ENCODE assay signal across 14 cellular contexts in genomic region chr18:57430983-57431382, GRCh38. TPM values are rescaled to one million over a fixed set of nuclear protein-coding genes. Genes with fewer than 3 reads are reported as not detected.
DNase-seq lines count a peak whose midpoint lies in the region; ATAC-seq, FAIRE-seq and TF ChIP-seq lines count a peak whose summit lies in the region.
"Had no signal": no experiment of that assay in that cellular context is flagged by ENCODE, and none has a peak within 500 bp of the region (broad histone marks: within the 10 kb centered on the region; RNA-seq: fewer than 3 reads in every experiment).

No MANE protein-coding gene starts in this region.

- H2AFZ ChIP-seq in GM23338 = peak overlapping the region; percentile 14; the same call in 1 of the 2 replicates
- H2AFZ ChIP-seq in astrocyte (ENCODE audit: low read depth, low read length) = no peak overlapping the region

- H3K4me1 Mint-ChIP-seq in GM23338 (peaks cover 55% of the 10 kb centered on the region), astrocyte (ENCODE audit: low read depth, unreplicated experiment) (peaks cover 9% of the 10 kb centered on the region)

- H3K4me1 ChIP-seq in GM23338 (ENCODE audit: insufficient read depth) = peaks cover 56% of the 10 kb centered on the region
- no peaks in the 10 kb centered on the region for H3K4me1 ChIP-seq in astrocyte (ENCODE audit: insufficient read depth, low read length)
- no peaks in the 10 kb centered on the region for H3K4me1 ChIP-seq in right lobe of liver
- H3K4me1 ChIP-seq in small intestine (ENCODE audit: control insufficient read depth in 2 of 2, insufficient read depth in 1 of 2, low read depth in 1 of 2, low read length in 1 of 2) = no peaks in the 10 kb centered on the region
- H3K4me1 ChIP-seq in psoas muscle = peaks cover 12% of the 10 kb centered on the region
- H3K4me1 ChIP-seq: BE2C, SJCRH30 had no signal

- H3K27ac ChIP-seq in GM23338 (ENCODE audit: low read depth) (no peak overlapping the region), astrocyte (ENCODE audit: low read depth, low read length) (no peak overlapping the region), right lobe of liver (peak overlapping the region; percentile 66 to 83 (median 78)), small intestine (ENCODE audit: low read depth in 1 of 2, low read length in 1 of 2) (peak overlapping the region; percentile 74 to 86), psoas muscle (no peak overlapping the region)
- H3K27ac ChIP-seq: RWPE1, SJCRH30 had no signal

- H3K9me3 ChIP-seq in astrocyte (ENCODE audit: insufficient read depth, low read depth, low read length) = peaks cover 5% of the 10 kb centered on the region
- no peaks in the 10 kb centered on the region for H3K9me3 ChIP-seq in right lobe of liver
- H3K9me3 ChIP-seq in small intestine (ENCODE audit: control insufficient read depth, low read depth) = no peaks in the 10 kb centered on the region
- no peaks in the 10 kb centered on the region for H3K9me3 ChIP-seq in psoas muscle
- H3K9me3 ChIP-seq: BE2C, SJCRH30 had no signal

- peak overlapping the region; percentile 97 for H3K4me2 ChIP-seq in GM23338
- H3K4me2 ChIP-seq in astrocyte (ENCODE audit: low read length) = no peak overlapping the region

- ATAC-seq in GM23338 (no peak), right lobe of liver (no peak), psoas muscle (no peak), GM19397 (IDR thresholded peaks at IDR 0.05; ENCODE audit: unreplicated experiment) (no peak)

- H3K27ac Mint-ChIP-seq in GM23338 (no peak overlapping the region), astrocyte (ENCODE audit: unreplicated experiment) (peak overlapping the region; percentile 3)

- TF ChIP-seq POLR2A in right lobe of liver (IDR thresholded peaks at IDR 0.05) = no peak

- no peaks in the 10 kb centered on the region; the same call in 2 of the 3 replicates for H3K9me3 Mint-ChIP-seq in GM23338
- H3K9me3 Mint-ChIP-seq in astrocyte (ENCODE audit: unreplicated experiment) = peaks cover 12% of the 10 kb centered on the region

- no peaks in the 10 kb centered on the region for H3K79me2 ChIP-seq in GM23338 (replicated peaks; ENCODE audit: insufficient read depth)
- no peaks in the 10 kb centered on the region for H3K79me2 ChIP-seq in astrocyte (ENCODE audit: insufficient read depth, low read length)

- intact Hi-C loops in right lobe of liver (cut with DNase I) (no loop called here), psoas muscle (cut with DNase I) (no loop called here)

- H3K27me3 ChIP-seq in GM23338 (ENCODE audit: insufficient read depth) = peaks cover 90% of the 10 kb centered on the region
- peaks cover 87% of the 10 kb centered on the region for H3K27me3 ChIP-seq in astrocyte (ENCODE audit: insufficient read depth, low read length)
- H3K27me3 ChIP-seq in right lobe of liver = no peaks in the 10 kb centered on the region
- peaks cover 0 to 39% of the 10 kb centered on the region in 2 donors for H3K27me3 ChIP-seq in small intestine (ENCODE audit: control insufficient read depth in 2 of 2, insufficient read depth in 2 of 2, low read length in 2 of 2)
- H3K27me3 ChIP-seq in psoas muscle (ENCODE audit: insufficient read depth in 3 of 3, low read length in 2 of 3) = peaks cover 0 to 96% (median 57%) of the 10 kb centered on the region in 3 donors
- H3K27me3 ChIP-seq: SJCRH30 had no signal

- peaks cover 17% of the 10 kb centered on the region for H4K20me1 ChIP-seq in GM23338 (replicated peaks; ENCODE audit: insufficient read depth)
- no peaks in the 10 kb centered on the region for H4K20me1 ChIP-seq in astrocyte (ENCODE audit: insufficient read depth, low read length)

- TF ChIP-seq CTCF in GM23338 (conservative IDR thresholded peaks at IDR 0.05; ENCODE audit: low read depth in 2 of 2) = no peak
- TF ChIP-seq CTCF in astrocyte (IDR thresholded peaks at IDR 0.05; ENCODE audit: insufficient read depth, low read depth, low read length) = no peak
- no peak for TF ChIP-seq CTCF in right lobe of liver (IDR thresholded peaks at IDR 0.05)
- no peak for TF ChIP-seq CTCF in psoas muscle (IDR thresholded peaks at IDR 0.05)
- no peak for TF ChIP-seq CTCF in GM10266 (IDR thresholded peaks at IDR 0.05; ENCODE audit: control insufficient read depth, insufficient read depth, low read depth, missing control alignments)

- H3K4me3 Mint-ChIP-seq in GM23338 (peak overlapping the region; percentile 70), astrocyte (ENCODE audit: unreplicated experiment) (no peak overlapping the region)

- FAIRE-seq in astrocyte (lab: Jason Lieb, UNC) (no peak), small intestine (lab: Jason Lieb, UNC) (no peak)

- H3K9me2 ChIP-seq in GM23338 (ENCODE audit: insufficient read depth) = no peaks in the 10 kb centered on the region

- peaks cover 89% of the 10 kb centered on the region for H3K27me3 Mint-ChIP-seq in GM23338 (ENCODE audit: insufficient read depth, low read depth, poor library complexity)
- peaks cover 53% of the 10 kb centered on the region for H3K27me3 Mint-ChIP-seq in astrocyte (ENCODE audit: low read depth, unreplicated experiment)

- peak overlapping the region; percentile 76 for H3K4me3 ChIP-seq in GM23338
- H3K4me3 ChIP-seq in astrocyte (ENCODE audit: insufficient read depth, low read depth, low read length) = no peak overlapping the region
- H3K4me3 ChIP-seq in right lobe of liver = peak overlapping the region in 2 of 3 donors; percentile 16 to 52
- peak overlapping the region in 1 of 2 donors; percentile 60 for H3K4me3 ChIP-seq in small intestine (ENCODE audit: low read depth in 1 of 2, low read length in 2 of 2)
- H3K4me3 ChIP-seq in psoas muscle = no peak overlapping the region
- H3K4me3 ChIP-seq: SJCRH30 had no signal

- peaks cover 42% of the 10 kb centered on the region for H3F3A ChIP-seq in GM23338 (replicated peaks; ENCODE audit: low read depth)

- DNase-seq in GM23338 (ENCODE audit: low spot score) (peak; percentile 30), astrocyte (ENCODE audit: low read depth) (no peak), right lobe of liver (no peak), small intestine (peak; percentile 39), psoas muscle (no peak), GM10266 (ENCODE audit: extremely low spot score) (no peak)
- DNase-seq: BE2C; CD4-positive, alpha-beta memory T cell; NCI-H1048; NCI-H69; NK-92 treated with Interleukin-12 subunit alpha and Interleukin-12 subunit beta, amount 100 ng/mL, for 24 hours; SJCRH30 had no signal

- H3K36me3 ChIP-seq in GM23338 (ENCODE audit: insufficient read depth) = no peaks in the 10 kb centered on the region
- no peaks in the 10 kb centered on the region for H3K36me3 ChIP-seq in astrocyte (ENCODE audit: insufficient read depth, low read length)
- no peaks in the 10 kb centered on the region for H3K36me3 ChIP-seq in right lobe of liver
- no peaks in the 10 kb centered on the region for H3K36me3 ChIP-seq in small intestine (ENCODE audit: control insufficient read depth in 2 of 2, insufficient read depth in 2 of 2, low read length in 2 of 2)
- H3K36me3 ChIP-seq in psoas muscle (ENCODE audit: insufficient read depth in 1 of 2, low read depth in 1 of 2) = no peaks in the 10 kb centered on the region
- H3K36me3 ChIP-seq: BE2C, SJCRH30 had no signal

- H3K36me3 Mint-ChIP-seq in GM23338 (ENCODE audit: low read depth) (no peaks in the 10 kb centered on the region), astrocyte (ENCODE audit: low read depth, unreplicated experiment) (no peaks in the 10 kb centered on the region)

- H3K9ac ChIP-seq in astrocyte (ENCODE audit: low read length) = no peak overlapping the region

- 6% methylated on average over 9 of the region's 12 CpGs for WGBS in right lobe of liver (ENCODE audit: insufficient coverage, low coverage, low lambda C conversion rate, missing lambda C conversion rate)
- WGBS in small intestine, 3 donors = 4 to 11% (median 9%) methylated on average over 12 of the region's 12 CpGs
- WGBS in psoas muscle, 3 donors = 10 to 16% (median 15%) methylated on average over 12 of the region's 12 CpGs

TF ChIP-seq in GM23338, 12 proteins besides CTCF, POLR2A, EP300 and RAD21 (continues in another document):
- TF ChIP-seq EZH2 (IDR thresholded peaks at IDR 0.05; ENCODE audit: low read depth, unreplicated experiment) (peak; percentile 73), NANOG (IDR thresholded peaks at IDR 0.05; ENCODE audit: borderline replicate concordance) (no peak), ETS1 (IDR thresholded peaks at IDR 0.05) (no peak), JUNB (IDR thresholded peaks at IDR 0.05; ENCODE audit: unreplicated experiment) (no peak), STAT1 (IDR thresholded peaks at IDR 0.05; ENCODE audit: unreplicated experiment) (no peak)

RNA-seq across cellular contexts. Expression of gene ONECUT2, which starts 4.2 kb away (rescaled TPM):
- 1.7 and 2.2 TPM in 2 replicates for total RNA-seq in GM23338 (2014; rRNA removed; shearing (Covaris generic))
- polyA plus RNA-seq in GM23338 (2016; fragmentation: Nextera tagmentation; extraction: Ambion mirVana) (0.68 and 0.82 TPM in 2 replicates), small intestine (1 to 10 TPM; 6.5 to 9.2 (median 6.9) TPM), psoas muscle (under 1 TPM in 1 of 3 donors, not detected in 2; under 0.01 TPM)
- total RNA-seq in astrocyte (5.2 and 6.2 TPM in 2 replicates), right lobe of liver (10 to 100 TPM in 4 of 6 experiments, 1 to 10 TPM in 2; 7.7 to 25.8 (median 14.2) TPM), psoas muscle (under 1 TPM in 3 of 4 donors, not detected in 1; 0.02 to 0.04 (median 0.04) TPM)
- total RNA-seq: CD4-positive, alpha-beta memory T cell had no signal
- polyA plus RNA-seq: CD4-positive, alpha-beta memory T cell had no signal

Comparison
In these comparisons a context has a peak if more than half of its experiments do, and no peak if none do; other contexts are left out.
1. DNase-seq: peak in GM23338 (single experiment) and small intestine (single experiment); none in astrocyte (single experiment), right lobe of liver (0 of 3), psoas muscle (0 of 2) and GM10266 (single experiment).
2. H3K27ac ChIP-seq: peak in right lobe of liver (3 of 3) and small intestine (2 of 2); none in GM23338 (single experiment), astrocyte (single experiment) and psoas muscle (single experiment).
3. H3K4me3 ChIP-seq: peak in GM23338 (single experiment) and right lobe of liver (2 of 3); none in astrocyte (single experiment) and psoas muscle (single experiment).